31 cellular contexts compared by ENCODE assay signal in the genomic region with DNA sequence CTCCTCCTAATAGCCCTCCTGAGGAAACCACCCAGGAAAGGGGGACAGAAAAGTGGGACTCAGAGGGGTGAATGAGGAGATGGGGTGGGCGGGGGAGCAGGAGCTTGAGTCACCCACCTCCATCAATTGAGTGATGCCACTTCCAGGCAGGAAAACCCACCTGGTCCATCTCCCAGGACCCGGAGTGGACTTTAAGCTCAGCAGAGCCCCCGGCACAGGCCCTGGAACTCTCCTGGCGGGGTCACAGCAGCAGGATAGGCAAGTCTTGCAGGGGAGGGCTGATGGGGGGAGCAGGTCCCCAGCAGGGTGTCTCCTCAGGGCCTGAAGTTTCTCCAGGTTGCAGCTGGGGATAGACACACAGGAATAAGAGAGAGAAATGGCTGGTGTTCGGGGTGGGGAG. TPM values are rescaled to one million over a fixed set of nuclear protein-coding genes. Genes with fewer than 3 reads are reported as not detected.
"Had no signal": no experiment of that assay in that cellular context is flagged by ENCODE, and none has a peak within 500 bp of the region (broad histone marks: within the 10 kb centered on the region; RNA-seq: fewer than 3 reads in every experiment).

No MANE protein-coding gene starts in this region.

- H3K4me1 Mint-ChIP-seq: stimulated activated effector memory CD8-positive, alpha-beta T cell treated with anti-CD3 and anti-CD28 coated beads, Interleukin-12 subunit alpha, Interleukin-12 subunit beta, amount 100 ng/mL, for 72 hours; stimulated activated memory B cell treated with anti-CD40 and anti-IgM and Interleukin-4, amounts not matched to agents 10 μg/mL and 1 μg/mL and 100 μg/mL, for 72 hours; stimulated activated naive B cell treated with anti-CD40 and anti-IgM and Interleukin-4, amounts not matched to agents 10 μg/mL and 1 μg/mL and 100 μg/mL, for 72 hours had no signal

- H3K4me3 Mint-ChIP-seq: stimulated activated effector memory CD8-positive, alpha-beta T cell treated with anti-CD3 and anti-CD28 coated beads, Interleukin-12 subunit alpha, Interleukin-12 subunit beta, amount 100 ng/mL, for 72 hours; stimulated activated memory B cell treated with anti-CD40 and anti-IgM and Interleukin-4, amounts not matched to agents 10 μg/mL and 1 μg/mL and 100 μg/mL, for 72 hours; stimulated activated naive B cell treated with anti-CD40 and anti-IgM and Interleukin-4, amounts not matched to agents 10 μg/mL and 1 μg/mL and 100 μg/mL, for 72 hours; stimulated activated naive CD8-positive, alpha-beta T cell treated with anti-CD3 and anti-CD28 coated beads, Interleukin-15, amount 100 ng/mL, for 72 hours; stimulated activated naive CD8-positive, alpha-beta T cell treated with anti-CD3 and anti-CD28 coated beads, Interleukin-15, Interleukin-2, amounts not matched to agents 100 ng/mL and 50 ng/mL, for 24 hours; type B pancreatic cell had no signal

- DNase-seq: stimulated activated CD4-positive, alpha-beta T cell treated with anti-CD3 and anti-CD28 coated beads, Interleukin-2, amount 100 ng/mL, for 48 hours; stimulated activated CD4-positive, alpha-beta T cell treated with anti-CD3 and anti-CD28 coated beads, Interleukin-4, amount 100 ng/mL, for 1 hour; stimulated activated CD4-positive, alpha-beta T cell treated with anti-CD3 and anti-CD28 coated beads, Interleukin-4, amount 100 ng/mL, for 24 hours; stimulated activated CD4-positive, alpha-beta T cell treated with anti-CD3 and anti-CD28 coated beads, Interleukin-4, amount 100 ng/mL, for 4 hours; stimulated activated CD8-positive, alpha-beta memory T cell treated with anti-CD3 and anti-CD28 coated beads, Interleukin-4, amount 100 ng/mL, for 48 hours; stimulated activated naive B cell treated with anti-CD40 and anti-IgM and Interleukin-4, amounts not matched to agents 10 μg/mL and 1 μg/mL and 100 μg/mL, for 72 hours; stimulated activated naive CD4-positive, alpha-beta T cell; stimulated activated naive CD4-positive, alpha-beta T cell treated with Interleukin-2 at 50 U/mL for 16 hours; stimulated activated naive CD8-positive, alpha-beta T cell treated with anti-CD3 and anti-CD28 coated beads, Interleukin-15, amount 100 ng/mL, for 72 hours; stimulated activated naive CD8-positive, alpha-beta T cell treated with anti-CD3 and anti-CD28 coated beads, Interleukin-15, Interleukin-2, amounts not matched to agents 100 U/mL and 50 U/mL, for 24 hours; stomach; substantia nigra; testis; thyroid gland; tibial artery; transverse colon; trophoblast cell; upper lobe of left lung; uterus had no signal

- H3K36me3 ChIP-seq: stomach, suprapubic skin, thoracic aorta, thyroid gland, tibial artery, tibial nerve, transverse colon, upper lobe of left lung, uterus, vagina had no signal

- H3K36me3 Mint-ChIP-seq: stimulated activated effector memory CD8-positive, alpha-beta T cell treated with anti-CD3 and anti-CD28 coated beads, Interleukin-12 subunit alpha, Interleukin-12 subunit beta, amount 100 ng/mL, for 72 hours; stimulated activated naive B cell treated with anti-CD40 and anti-IgM and Interleukin-4, amounts not matched to agents 10 μg/mL and 1 μg/mL and 100 μg/mL, for 72 hours; type B pancreatic cell had no signal

- FAIRE-seq: urothelium cell line had no signal

- H3K4me1 ChIP-seq: stomach, suprapubic skin, testis, thyroid gland, tibial artery, tibial nerve, transverse colon, upper lobe of left lung, uterus, vagina had no signal

- H3K9me3 Mint-ChIP-seq: stimulated activated naive CD8-positive, alpha-beta T cell treated with anti-CD3 and anti-CD28 coated beads, Interleukin-15, Interleukin-2, amounts not matched to agents 100 ng/mL and 50 ng/mL, for 24 hours; type B pancreatic cell had no signal

- H3K9me3 ChIP-seq: stomach, suprapubic skin, testis, thoracic aorta, thyroid gland, tibial artery, tibial nerve, transverse colon, upper lobe of left lung, uterus, vagina had no signal

- H3K27ac Mint-ChIP-seq: stimulated activated effector memory CD8-positive, alpha-beta T cell treated with anti-CD3 and anti-CD28 coated beads, Interleukin-12 subunit alpha, Interleukin-12 subunit beta, amount 100 ng/mL, for 72 hours; stimulated activated memory B cell treated with anti-CD40 and anti-IgM and Interleukin-4, amounts not matched to agents 10 μg/mL and 1 μg/mL and 100 μg/mL, for 72 hours; stimulated activated naive B cell treated with anti-CD40 and anti-IgM and Interleukin-4, amounts not matched to agents 10 μg/mL and 1 μg/mL and 100 μg/mL, for 72 hours; stimulated activated naive CD8-positive, alpha-beta T cell treated with anti-CD3 and anti-CD28 coated beads, Interleukin-15, amount 100 ng/mL, for 72 hours; stimulated activated naive CD8-positive, alpha-beta T cell treated with anti-CD3 and anti-CD28 coated beads, Interleukin-15, Interleukin-2, amounts not matched to agents 100 ng/mL and 50 ng/mL, for 24 hours; type B pancreatic cell had no signal

- H3K27ac ChIP-seq: stomach, suprapubic skin, testis, thoracic aorta, thyroid gland, tibial artery, tibial nerve, transverse colon, upper lobe of left lung, uterus, vagina had no signal

- H3K27me3 ChIP-seq: testis, thyroid gland, upper lobe of left lung, uterus, vagina had no signal

- H3K4me3 ChIP-seq: stomach, suprapubic skin, testis, thoracic aorta, thyroid gland, tibial artery, tibial nerve, transverse colon, upper lobe of left lung, uterus, vagina had no signal

- ATAC-seq: stimulated activated effector memory CD8-positive, alpha-beta T cell treated with anti-CD3 and anti-CD28 coated beads, Interleukin-12 subunit alpha, Interleukin-12 subunit beta, amount 100 ng/mL, for 72 hours; stimulated activated memory B cell treated with anti-CD40 and anti-IgM and Interleukin-4, amounts not matched to agents 10 μg/mL and 1 μg/mL and 100 μg/mL, for 72 hours; stimulated activated naive B cell treated with anti-CD40 and anti-IgM and Interleukin-4, amounts not matched to agents 10 μg/mL and 1 μg/mL and 100 μg/mL, for 72 hours; stimulated activated naive CD8-positive, alpha-beta T cell treated with anti-CD3 and anti-CD28 coated beads, Interleukin-15, amount 100 ng/mL, for 72 hours; stimulated activated naive CD8-positive, alpha-beta T cell treated with anti-CD3 and anti-CD28 coated beads, Interleukin-15, Interleukin-2, amounts not matched to agents 100 U/mL and 50 U/mL, for 24 hours had no signal

RNA-seq across cellular contexts. Expression of a gene that starts 40.8 kb away (rescaled TPM):
- total RNA-seq: subcutaneous adipose tissue, thoracic aorta, thyroid gland, tibial nerve, transverse colon, upper lobe of left lung, ureter, urinary bladder, vagina had no signal
- polyA plus RNA-seq: stomach, urinary bladder had no signal
